In the genomic region with DNA sequence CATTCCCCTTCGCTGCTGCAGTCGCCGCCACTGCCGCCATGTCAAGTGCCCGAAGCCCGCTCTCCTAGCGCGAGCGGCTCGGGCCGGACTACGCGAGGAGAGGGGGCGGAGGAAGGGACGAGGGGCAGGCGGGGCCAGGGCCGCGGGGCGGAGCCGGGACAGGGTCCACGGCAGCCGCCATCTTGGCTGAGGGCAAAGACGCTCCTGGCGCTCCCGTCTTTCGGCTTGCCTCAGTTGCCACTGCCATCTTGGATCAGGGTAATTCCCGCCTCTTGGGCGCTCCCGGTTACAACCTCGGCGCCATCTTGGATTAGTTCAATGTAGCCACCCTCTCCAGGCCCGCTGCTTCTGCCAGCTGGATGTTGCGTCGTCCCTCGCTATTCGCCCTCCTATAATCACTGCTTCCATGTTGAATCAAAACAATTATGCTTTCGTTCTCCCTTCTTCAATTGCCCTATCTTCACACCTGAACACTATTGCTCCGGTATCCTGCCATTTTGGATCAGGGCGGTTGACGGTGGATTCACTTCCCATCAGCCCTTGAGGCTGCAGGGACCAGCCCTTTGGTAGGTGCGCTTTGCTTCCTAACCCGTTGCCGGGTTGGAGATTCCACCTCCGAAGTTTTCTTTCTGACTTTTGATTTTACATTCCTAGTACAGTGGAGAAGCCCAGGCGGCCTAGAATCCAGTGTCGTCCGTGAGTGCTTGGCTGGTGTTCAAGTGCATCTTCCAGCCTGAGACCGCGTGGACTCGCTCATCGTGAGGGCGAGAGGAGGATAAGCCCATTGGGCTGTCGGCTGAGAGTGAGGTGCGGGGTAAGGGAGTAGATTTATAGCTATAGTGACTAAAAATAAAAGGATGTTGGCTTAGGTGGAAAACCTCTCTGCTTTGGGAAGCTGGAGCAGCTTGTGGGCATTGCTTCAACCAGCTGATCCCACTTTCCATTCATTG, we compare ENCODE assay signal across 8 cellular contexts. TPM values are rescaled to one million over a fixed set of nuclear protein-coding genes. Genes with fewer than 3 reads are reported as not detected.
DNase-seq lines count a peak whose midpoint lies in the region; ATAC-seq and TF ChIP-seq lines count a peak whose summit lies in the region.

A gene with protein sequence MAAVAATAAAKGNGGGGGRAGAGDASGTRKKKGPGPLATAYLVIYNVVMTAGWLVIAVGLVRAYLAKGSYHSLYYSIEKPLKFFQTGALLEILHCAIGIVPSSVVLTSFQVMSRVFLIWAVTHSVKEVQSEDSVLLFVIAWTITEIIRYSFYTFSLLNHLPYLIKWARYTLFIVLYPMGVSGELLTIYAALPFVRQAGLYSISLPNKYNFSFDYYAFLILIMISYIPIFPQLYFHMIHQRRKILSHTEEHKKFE (minus strand): TSS at position 66 of the 950 bp plus-strand sequence. CDS start 26 bp downstream, at position 40.

- peaks cover 5 to 14% of the 10 kb centered on the region in 2 donors for H3K4me1 ChIP-seq in duodenal mucosa (ENCODE audit: control insufficient read depth in 1 of 2, insufficient read depth in 2 of 2, low read length in 2 of 2)
- peaks cover 0 to 25% (median 6%) of the 10 kb centered on the region in 4 donors for H3K4me1 ChIP-seq in right lobe of liver

- no peaks in the 10 kb centered on the region for H3K27me3 Mint-ChIP-seq in activated CD4-positive, alpha-beta memory T cell treated with anti-CD3 and anti-CD28 coated beads for 36 hours

- H3K9me3 ChIP-seq in duodenal mucosa (ENCODE audit: control insufficient read depth in 1 of 2, low read length in 2 of 2) (no peaks in the 10 kb centered on the region), right lobe of liver (no peaks in the 10 kb centered on the region)

- H3K4me3 Mint-ChIP-seq in activated CD4-positive, alpha-beta memory T cell treated with anti-CD3 and anti-CD28 coated beads for 36 hours: no peak within 1 kb of the TSS

- under 1% methylated on average over 39 of the region's 54 CpGs for WGBS in right lobe of liver (ENCODE audit: insufficient coverage, low coverage, low lambda C conversion rate, missing lambda C conversion rate)

- no peaks in the 10 kb centered on the region for H3K27me3 ChIP-seq in duodenal mucosa (ENCODE audit: control insufficient read depth in 1 of 2, insufficient read depth in 2 of 2, low read length in 2 of 2)
- H3K27me3 ChIP-seq in right lobe of liver: no peaks in the 10 kb centered on the region

- H3K36me3 ChIP-seq in duodenal mucosa (ENCODE audit: control insufficient read depth in 1 of 2, insufficient read depth in 2 of 2, low read length in 2 of 2) (peaks cover 6 to 8% of the 10 kb centered on the region in 2 donors), right lobe of liver (peaks cover 0 to 13% (median 0%) of the 10 kb centered on the region in 4 donors)

- intact Hi-C loops in activated CD4-positive, alpha-beta memory T cell treated with anti-CD3 and anti-CD28 coated beads for 36 hours (cut with micrococcal nuclease): loop anchor here (1.0 to 10.0 kb wide), 6 partner anchors 12 to 1836 kb away; a partner anchor contains a TSS
- intact Hi-C loops in right lobe of liver (cut with DNase I): no loop called here

- TF ChIP-seq POLR2A in right lobe of liver (IDR thresholded peaks at IDR 0.05): peak; percentile 85

- H3K9me3 Mint-ChIP-seq in activated CD4-positive, alpha-beta memory T cell treated with anti-CD3 and anti-CD28 coated beads for 36 hours: peaks cover 8% of the 10 kb centered on the region

- H3K9ac ChIP-seq in duodenal mucosa (ENCODE audit: low read depth in 1 of 2, low read length in 2 of 2): peak within 1 kb of the TSS; percentile 77 to 96

- peaks cover 18% of the 10 kb centered on the region for H3K4me1 Mint-ChIP-seq in activated CD4-positive, alpha-beta memory T cell treated with anti-CD3 and anti-CD28 coated beads for 36 hours (ENCODE audit: low read depth)

- DNase-seq in CD1c-positive myeloid dendritic cell (ENCODE audit: extremely low spot score) (peak; percentile 98), NCI-H82 treated with DMSO at 0.1 percent for 48 hours (lab: John Stamatoyannopoulos, UW; ENCODE audit: unreplicated experiment) (peak; percentile 94), right lobe of liver (peak; percentile 97 to 98 (median 98))
- DNase-seq in activated CD4-positive, alpha-beta memory T cell treated with anti-CD3 and anti-CD28 coated beads for 36 hours: peak; percentile 96
- peak; percentile 93 to 96 for DNase-seq in stimulated activated CD4-positive, alpha-beta T cell treated with anti-CD3 and anti-CD28 coated beads, Interleukin-4, amount 100 ng/mL, for 4 hours

- POLR2A ChIA-PET in activated CD4-positive, alpha-beta memory T cell treated with anti-CD3 and anti-CD28 coated beads for 36 hours (lab: Charles Lee): interaction anchor here (1.5 to 2.5 kb wide), 2 partner anchors 9 to 20 kb away, joined by 6 to 7 read pairs; no protein-coding TSS in a partner anchor

- CTCF ChIA-PET in activated CD4-positive, alpha-beta memory T cell treated with anti-CD3 and anti-CD28 coated beads for 36 hours (lab: Charles Lee): interaction anchor here (1.1 to 3.0 kb wide), 3 partner anchors 14 to 32 kb away, joined by 3 to 14 read pairs (median 3); no protein-coding TSS in a partner anchor

- no peak for TF ChIP-seq CTCF in right lobe of liver (IDR thresholded peaks at IDR 0.05)

- peak within 1 kb of the TSS; percentile 85 for H3K27ac ChIP-seq in duodenal mucosa (ENCODE audit: low read depth, low read length)
- peak within 1 kb of the TSS; percentile 89 to 93 (median 91) for H3K27ac ChIP-seq in right lobe of liver

- H3K4me3 ChIP-seq in duodenal mucosa (ENCODE audit: low read depth in 1 of 2, low read length in 2 of 2): peak within 1 kb of the TSS; percentile 84 to 99
- peak within 1 kb of the TSS; percentile 81 to 94 (median 91) for H3K4me3 ChIP-seq in right lobe of liver

- H3K36me3 Mint-ChIP-seq in activated CD4-positive, alpha-beta memory T cell treated with anti-CD3 and anti-CD28 coated beads for 36 hours: peaks cover 28% of the 10 kb centered on the region

- peak; percentile 92 for ATAC-seq in GM19438 (IDR thresholded peaks at IDR 0.05; ENCODE audit: low read depth, unreplicated experiment)
- peak; percentile 83 for ATAC-seq in HG03575 (IDR thresholded peaks at IDR 0.05; ENCODE audit: extremely low read depth, insufficient number of reproducible peaks, low FRiP score, unreplicated experiment)
- peak; percentile 91 to 97 (median 94) for ATAC-seq in right lobe of liver

- H3K27ac Mint-ChIP-seq in activated CD4-positive, alpha-beta memory T cell treated with anti-CD3 and anti-CD28 coated beads for 36 hours: peak within 1 kb of the TSS; percentile 65

RNA-seq across cellular contexts. Expression of the gene that starts here (rescaled TPM):
- total RNA-seq in activated CD4-positive, alpha-beta memory T cell treated with anti-CD3 and anti-CD28 coated beads for 36 hours: 10 to 100 TPM; 27.0 to 27.9 TPM
- total RNA-seq in right lobe of liver: 10 to 100 TPM; 23.0 to 39.8 (median 27.2) TPM

Comparison
In these comparisons a context has a peak if more than half of its experiments do, and no peak if none do; other contexts are left out.
1. Peak in every context shown above with its lines: DNase-seq, ATAC-seq, H3K4me3 ChIP-seq and H3K27ac ChIP-seq.